2 cellular contexts compared by ENCODE assay signal in the genomic region with DNA sequence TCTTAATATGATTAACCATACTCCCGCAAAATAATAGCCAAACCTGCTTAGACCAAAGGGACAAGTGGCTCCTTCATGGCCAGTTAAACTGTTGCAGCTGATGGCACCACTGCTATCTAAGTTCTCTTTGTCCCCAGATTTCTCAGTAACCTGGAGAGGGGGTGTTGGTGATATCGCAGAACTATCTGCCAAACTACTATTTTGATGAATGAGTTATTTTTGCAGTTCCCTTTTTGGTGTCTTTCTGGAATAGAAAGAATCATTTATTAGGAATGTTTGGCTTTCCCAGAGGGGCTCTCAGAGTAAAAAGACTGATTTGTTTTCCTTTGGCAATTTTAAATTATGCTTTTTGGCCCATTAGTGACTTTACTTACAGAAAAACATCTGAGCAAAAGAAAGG.
TF ChIP-seq lines count a peak whose summit lies in the region.

No MANE protein-coding gene starts in this region.

TF ChIP-seq in IMR-90, 13 proteins besides CTCF, POLR2A, EP300 and RAD21:
- TF ChIP-seq NFE2L2 (IDR thresholded peaks at IDR 0.05; ENCODE audit: low read depth, low read length) (no peak), CHD1 (IDR thresholded peaks at IDR 0.05; ENCODE audit: low read depth, low read length) (no peak), MAZ (IDR thresholded peaks at IDR 0.05; ENCODE audit: borderline replicate concordance, low read depth, low read length) (no peak), RCOR1 (IDR thresholded peaks at IDR 0.05; ENCODE audit: insufficient replicate concordance, low read length) (no peak), MAFK (IDR thresholded peaks at IDR 0.05; ENCODE audit: low read depth, low read length) (no peak), CEBPB (IDR thresholded peaks at IDR 0.05; ENCODE audit: low read depth, low read length) (no peak)
- TF ChIP-seq, protein P1, sequence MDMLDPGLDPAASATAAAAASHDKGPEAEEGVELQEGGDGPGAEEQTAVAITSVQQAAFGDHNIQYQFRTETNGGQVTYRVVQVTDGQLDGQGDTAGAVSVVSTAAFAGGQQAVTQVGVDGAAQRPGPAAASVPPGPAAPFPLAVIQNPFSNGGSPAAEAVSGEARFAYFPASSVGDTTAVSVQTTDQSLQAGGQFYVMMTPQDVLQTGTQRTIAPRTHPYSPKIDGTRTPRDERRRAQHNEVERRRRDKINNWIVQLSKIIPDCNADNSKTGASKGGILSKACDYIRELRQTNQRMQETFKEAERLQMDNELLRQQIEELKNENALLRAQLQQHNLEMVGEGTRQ (IDR thresholded peaks at IDR 0.05; ENCODE audit: low read depth, low read length) = no peak

TF ChIP-seq in K562, 482 proteins besides CTCF, POLR2A, EP300 and RAD21:
- TF ChIP-seq SPI1 (IDR thresholded peaks at IDR 0.05; ENCODE audit: borderline replicate concordance, low read depth, low read length) (peak; percentile 77), ZNF408 (CRISPR knock-in tag; IDR thresholded peaks at IDR 0.05; ENCODE audit: low read depth) (no peak), MEIS2 (IDR thresholded peaks at IDR 0.05; ENCODE audit: partially characterized antibody) (peak; percentile 58), ZNF449 (CRISPR knock-in tag; IDR thresholded peaks at IDR 0.05) (0 out of 2 replicates have a peak, but pooled peaks have one; percentile 25), ZSCAN32 (CRISPR knock-in tag; IDR thresholded peaks at IDR 0.05) (0 out of 2 replicates have a peak, but pooled peaks have one; percentile 24), ZNF146 (CRISPR knock-in tag; IDR thresholded peaks at IDR 0.05; ENCODE audit: unreplicated experiment) (no peak), ZNF79 (CRISPR knock-in tag; IDR thresholded peaks at IDR 0.05; ENCODE audit: low read depth) (no peak), PBX2 (CRISPR knock-in tag; IDR thresholded peaks at IDR 0.05; ENCODE audit: low read depth) (no peak), PBX2 (tag; conservative IDR thresholded peaks at IDR 0.05; ENCODE audit: low read depth) (peak; percentile 17; the same call in 1 of the 2 replicates), MYNN (IDR thresholded peaks at IDR 0.05) (peak; percentile 46; the same call in 1 of the 2 replicates), MYNN (CRISPR knock-in tag; IDR thresholded peaks at IDR 0.05) (no peak), SMAD3 (CRISPR knock-in tag; conservative IDR thresholded peaks at IDR 0.05) (0 out of 2 replicates have a peak, but pooled peaks have one; percentile 50), PATZ1 (CRISPR knock-in tag; IDR thresholded peaks at IDR 0.05; ENCODE audit: borderline replicate concordance) (no peak), KLF6 (CRISPR knock-in tag; IDR thresholded peaks at IDR 0.05; ENCODE audit: borderline replicate concordance) (0 out of 2 replicates have a peak, but pooled peaks have one; percentile 46), ZNF584 (CRISPR knock-in tag; IDR thresholded peaks at IDR 0.05; ENCODE audit: low read depth) (peak; percentile 14; the same call in 1 of the 2 replicates)
- TF ChIP-seq, protein P2, sequence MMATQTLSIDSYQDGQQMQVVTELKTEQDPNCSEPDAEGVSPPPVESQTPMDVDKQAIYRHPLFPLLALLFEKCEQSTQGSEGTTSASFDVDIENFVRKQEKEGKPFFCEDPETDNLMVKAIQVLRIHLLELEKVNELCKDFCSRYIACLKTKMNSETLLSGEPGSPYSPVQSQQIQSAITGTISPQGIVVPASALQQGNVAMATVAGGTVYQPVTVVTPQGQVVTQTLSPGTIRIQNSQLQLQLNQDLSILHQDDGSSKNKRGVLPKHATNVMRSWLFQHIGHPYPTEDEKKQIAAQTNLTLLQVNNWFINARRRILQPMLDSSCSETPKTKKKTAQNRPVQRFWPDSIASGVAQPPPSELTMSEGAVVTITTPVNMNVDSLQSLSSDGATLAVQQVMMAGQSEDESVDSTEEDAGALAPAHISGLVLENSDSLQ (IDR thresholded peaks at IDR 0.05) = peak; percentile 16; the same call in 1 of the 2 replicates
- TF ChIP-seq, protein P3, sequence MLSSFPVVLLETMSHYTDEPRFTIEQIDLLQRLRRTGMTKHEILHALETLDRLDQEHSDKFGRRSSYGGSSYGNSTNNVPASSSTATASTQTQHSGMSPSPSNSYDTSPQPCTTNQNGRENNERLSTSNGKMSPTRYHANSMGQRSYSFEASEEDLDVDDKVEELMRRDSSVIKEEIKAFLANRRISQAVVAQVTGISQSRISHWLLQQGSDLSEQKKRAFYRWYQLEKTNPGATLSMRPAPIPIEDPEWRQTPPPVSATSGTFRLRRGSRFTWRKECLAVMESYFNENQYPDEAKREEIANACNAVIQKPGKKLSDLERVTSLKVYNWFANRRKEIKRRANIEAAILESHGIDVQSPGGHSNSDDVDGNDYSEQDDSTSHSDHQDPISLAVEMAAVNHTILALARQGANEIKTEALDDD (IDR thresholded peaks at IDR 0.05) = peak; percentile 87; the same call in 1 of the 2 replicates
- TF ChIP-seq, protein P4, sequence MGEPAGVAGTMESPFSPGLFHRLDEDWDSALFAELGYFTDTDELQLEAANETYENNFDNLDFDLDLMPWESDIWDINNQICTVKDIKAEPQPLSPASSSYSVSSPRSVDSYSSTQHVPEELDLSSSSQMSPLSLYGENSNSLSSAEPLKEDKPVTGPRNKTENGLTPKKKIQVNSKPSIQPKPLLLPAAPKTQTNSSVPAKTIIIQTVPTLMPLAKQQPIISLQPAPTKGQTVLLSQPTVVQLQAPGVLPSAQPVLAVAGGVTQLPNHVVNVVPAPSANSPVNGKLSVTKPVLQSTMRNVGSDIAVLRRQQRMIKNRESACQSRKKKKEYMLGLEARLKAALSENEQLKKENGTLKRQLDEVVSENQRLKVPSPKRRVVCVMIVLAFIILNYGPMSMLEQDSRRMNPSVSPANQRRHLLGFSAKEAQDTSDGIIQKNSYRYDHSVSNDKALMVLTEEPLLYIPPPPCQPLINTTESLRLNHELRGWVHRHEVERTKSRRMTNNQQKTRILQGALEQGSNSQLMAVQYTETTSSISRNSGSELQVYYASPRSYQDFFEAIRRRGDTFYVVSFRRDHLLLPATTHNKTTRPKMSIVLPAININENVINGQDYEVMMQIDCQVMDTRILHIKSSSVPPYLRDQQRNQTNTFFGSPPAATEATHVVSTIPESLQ (CRISPR knock-in tag; IDR thresholded peaks at IDR 0.05) = no peak
